Comparison of ENCODE assay signal across 1 cellular context in the genomic region with DNA sequence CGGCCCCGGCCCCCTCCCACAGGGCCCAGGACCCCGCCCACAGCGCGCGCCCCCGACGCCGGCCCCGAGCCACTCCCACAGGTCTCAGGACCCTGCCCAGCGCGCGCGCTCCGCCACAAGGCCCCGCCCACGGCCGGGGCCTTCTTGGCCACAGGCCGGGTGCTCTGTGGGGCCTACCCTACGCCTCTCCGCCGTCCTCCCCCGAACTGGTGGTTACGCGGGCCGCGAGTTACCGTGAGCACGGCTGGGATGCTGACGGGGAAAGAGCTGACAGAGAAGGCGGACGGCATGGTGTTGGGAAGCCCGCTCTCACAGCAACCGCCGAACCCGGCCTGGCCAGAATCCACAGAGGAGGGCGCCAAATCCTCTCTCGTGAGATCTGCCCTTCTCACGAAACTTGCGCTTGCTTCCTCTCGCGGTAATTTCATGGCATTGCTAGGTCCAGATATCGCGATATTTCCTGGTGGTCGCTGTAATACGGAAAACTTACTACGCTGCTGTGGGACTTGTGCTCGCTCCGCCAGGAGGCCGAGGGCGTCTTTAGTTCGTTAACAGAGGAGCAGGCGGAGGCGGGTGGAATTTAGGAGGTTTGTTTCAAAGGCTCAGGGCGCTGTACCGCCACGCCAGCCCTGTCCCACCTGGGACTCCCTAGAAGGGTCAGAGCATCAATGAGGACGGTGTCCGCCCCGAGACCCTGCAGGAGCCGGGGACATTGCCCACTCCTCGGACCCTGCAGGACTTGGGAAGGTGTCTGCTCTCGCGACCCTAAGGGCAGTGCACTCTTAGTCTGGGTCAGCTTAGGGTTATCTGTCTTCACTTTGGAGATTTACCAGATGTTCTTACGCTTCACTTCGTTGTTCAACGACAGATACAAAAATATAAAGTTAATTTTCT.
TF ChIP-seq lines count a peak whose summit lies in the region.

TMEM18 (minus strand) TSS at position 351 of the 894 bp plus-strand sequence; CDS start at position 290, 61 bp downstream.

TF ChIP-seq in liver, 16 proteins besides CTCF, POLR2A, EP300 and RAD21 (continued from another document):
- TF ChIP-seq, protein P1, sequence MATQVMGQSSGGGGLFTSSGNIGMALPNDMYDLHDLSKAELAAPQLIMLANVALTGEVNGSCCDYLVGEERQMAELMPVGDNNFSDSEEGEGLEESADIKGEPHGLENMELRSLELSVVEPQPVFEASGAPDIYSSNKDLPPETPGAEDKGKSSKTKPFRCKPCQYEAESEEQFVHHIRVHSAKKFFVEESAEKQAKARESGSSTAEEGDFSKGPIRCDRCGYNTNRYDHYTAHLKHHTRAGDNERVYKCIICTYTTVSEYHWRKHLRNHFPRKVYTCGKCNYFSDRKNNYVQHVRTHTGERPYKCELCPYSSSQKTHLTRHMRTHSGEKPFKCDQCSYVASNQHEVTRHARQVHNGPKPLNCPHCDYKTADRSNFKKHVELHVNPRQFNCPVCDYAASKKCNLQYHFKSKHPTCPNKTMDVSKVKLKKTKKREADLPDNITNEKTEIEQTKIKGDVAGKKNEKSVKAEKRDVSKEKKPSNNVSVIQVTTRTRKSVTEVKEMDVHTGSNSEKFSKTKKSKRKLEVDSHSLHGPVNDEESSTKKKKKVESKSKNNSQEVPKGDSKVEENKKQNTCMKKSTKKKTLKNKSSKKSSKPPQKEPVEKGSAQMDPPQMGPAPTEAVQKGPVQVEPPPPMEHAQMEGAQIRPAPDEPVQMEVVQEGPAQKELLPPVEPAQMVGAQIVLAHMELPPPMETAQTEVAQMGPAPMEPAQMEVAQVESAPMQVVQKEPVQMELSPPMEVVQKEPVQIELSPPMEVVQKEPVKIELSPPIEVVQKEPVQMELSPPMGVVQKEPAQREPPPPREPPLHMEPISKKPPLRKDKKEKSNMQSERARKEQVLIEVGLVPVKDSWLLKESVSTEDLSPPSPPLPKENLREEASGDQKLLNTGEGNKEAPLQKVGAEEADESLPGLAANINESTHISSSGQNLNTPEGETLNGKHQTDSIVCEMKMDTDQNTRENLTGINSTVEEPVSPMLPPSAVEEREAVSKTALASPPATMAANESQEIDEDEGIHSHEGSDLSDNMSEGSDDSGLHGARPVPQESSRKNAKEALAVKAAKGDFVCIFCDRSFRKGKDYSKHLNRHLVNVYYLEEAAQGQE (IDR thresholded peaks at IDR 0.05), result peak; percentile 82
- TF ChIP-seq ATF3 (IDR thresholded peaks at IDR 0.05), result peak; percentile 21
- peak; percentile 46 for TF ChIP-seq SP1 (IDR thresholded peaks at IDR 0.05)
- no peak for TF ChIP-seq FOXA2 (IDR thresholded peaks at IDR 0.05)
- TF ChIP-seq MAX (IDR thresholded peaks at IDR 0.05), result peak; percentile 38
- TF ChIP-seq HNF4A (conservative IDR thresholded peaks at IDR 0.05), result no peak
- peak; percentile 71 for TF ChIP-seq NR2F2 (IDR thresholded peaks at IDR 0.05)
